Comparison of ENCODE assay signal across 20 cellular contexts in genomic region chr11:90947930-90948329, GRCh38.
DNase-seq lines count a peak whose midpoint lies in the region; ATAC-seq and TF ChIP-seq lines count a peak whose summit lies in the region.
"Had no signal": no experiment of that assay in that cellular context is flagged by ENCODE, and none has a peak within 500 bp of the region (broad histone marks: within the 10 kb centered on the region; RNA-seq: fewer than 3 reads in every experiment).

No MANE protein-coding gene starts in this region.

- ATAC-seq in Right ventricle myocardium superior (ENCODE audit: poor library complexity) (no peak), foreskin keratinocyte (no peak), left lung (no peak), GM18517 (IDR thresholded peaks at IDR 0.05; ENCODE audit: unreplicated experiment) (no peak)
- ATAC-seq: CD8-positive, alpha-beta T cell; Panc1; Right ventricle myocardium inferior had no signal

- peak; percentile 36 for TF ChIP-seq CTCF in left ventricle myocardium inferior (IDR thresholded peaks at IDR 0.05; ENCODE audit: borderline replicate concordance)
- TF ChIP-seq CTCF in foreskin keratinocyte (conservative IDR thresholded peaks at IDR 0.05): peak; percentile 8
- TF ChIP-seq CTCF in left lung (IDR thresholded peaks at IDR 0.05): no peak

- no peaks in the 10 kb centered on the region for H3K9me3 ChIP-seq in left ventricle myocardium inferior (replicated peaks)
- no peaks in the 10 kb centered on the region for H3K9me3 ChIP-seq in left lung
- H3K9me3 ChIP-seq: MG63 had no signal

- DNase-seq in DMS 273 (lab: John Stamatoyannopoulos, UW; ENCODE audit: unreplicated experiment) (peak; percentile 1), DMS 273 treated with DMSO at 0.1 percent for 48 hours (lab: John Stamatoyannopoulos, UW) (no peak), left ventricle myocardium inferior (no peak), Right ventricle myocardium superior (no peak), foreskin keratinocyte (no peak), ureter (ENCODE audit: low spot score) (no peak), left lung (no peak)
- DNase-seq: CD8-positive, alpha-beta T cell; HFFc6; MG63; NCI-H1092; NCI-H2081 treated with DMSO at 0.1 percent for 48 hours; NCI-H2227 treated with DMSO at 0.1 percent for 48 hours; NCI-H526 treated with DMSO at 0.1 percent for 48 hours had no signal

- H3K27me3 ChIP-seq in left ventricle myocardium inferior (ENCODE audit: low read depth) (no peaks in the 10 kb centered on the region), foreskin keratinocyte (no peaks in the 10 kb centered on the region), left lung (no peaks in the 10 kb centered on the region)
- H3K27me3 ChIP-seq: MG63 had no signal

- intact Hi-C loops in left ventricle myocardium inferior (cut with micrococcal nuclease): no loop called here
- intact Hi-C loops in Right ventricle myocardium superior (cut with DNase I): no loop called here
- intact Hi-C loops in left lung (cut with DNase I): no loop called here

- H3K4me1 ChIP-seq in left ventricle myocardium inferior: no peaks in the 10 kb centered on the region
- no peaks in the 10 kb centered on the region for H3K4me1 ChIP-seq in foreskin keratinocyte
- H3K4me1 ChIP-seq in left lung: no peaks in the 10 kb centered on the region

- no peaks in the 10 kb centered on the region for H3K36me3 ChIP-seq in left ventricle myocardium inferior
- H3K36me3 ChIP-seq in left lung: no peaks in the 10 kb centered on the region
- H3K36me3 ChIP-seq: MG63 had no signal

- H3K4me3 ChIP-seq in left ventricle myocardium inferior: no peak overlapping the region
- H3K4me3 ChIP-seq in left lung: no peak overlapping the region
- H3K4me3 ChIP-seq: MG63, SK-N-MC had no signal

- H3K27ac ChIP-seq in left ventricle myocardium inferior (replicated peaks) (no peak overlapping the region), foreskin keratinocyte (no peak overlapping the region), left lung (no peak overlapping the region)
- H3K27ac ChIP-seq: 22Rv1, KMS-11, SK-N-MC had no signal

Comparison
In these comparisons a context has a peak if more than half of its experiments do, and no peak if none do; other contexts are left out.
1. CTCF ChIP-seq: peak in left ventricle myocardium inferior (single experiment) and foreskin keratinocyte (single experiment); none in left lung (0 of 2).